Comparison of ENCODE assay signal across 7 cellular contexts in the genomic region with DNA sequence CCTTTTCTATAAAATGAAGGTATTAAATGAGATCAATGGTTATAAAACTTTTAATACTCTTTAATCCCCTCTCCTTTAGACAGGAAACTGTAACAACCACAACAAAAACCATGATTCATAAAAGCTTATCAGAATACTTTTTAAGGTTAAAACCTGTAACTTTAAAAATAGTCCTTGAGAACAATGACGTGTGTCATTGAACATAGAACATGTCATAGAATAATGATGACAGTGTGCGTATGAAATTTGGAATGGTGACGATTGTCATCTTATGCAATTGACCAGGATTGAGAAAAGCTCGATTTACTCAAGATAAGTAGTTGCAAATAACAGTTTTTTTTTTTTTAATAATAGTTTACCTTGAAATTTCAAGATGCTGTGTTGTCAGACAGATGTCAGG.
"Had no signal": no experiment of that assay in that cellular context is flagged by ENCODE, and none has a peak within 500 bp of the region (broad histone marks: within the 10 kb centered on the region; RNA-seq: fewer than 3 reads in every experiment).

No MANE protein-coding gene starts in this region.

- H3K9me3 ChIP-seq: breast epithelium, colonic mucosa, heart right ventricle, right atrium auricular region, thyroid gland, upper lobe of right lung had no signal

- H3K27me3 ChIP-seq: breast epithelium, colonic mucosa, heart right ventricle, right atrium auricular region, thyroid gland, upper lobe of right lung had no signal

- ATAC-seq: activated T-cell treated with anti-CD3 and anti-CD28 coated beads, Interleukin-2, amount 50 U/mL, for 4 hours had no signal

- H3K36me3 ChIP-seq: breast epithelium, colonic mucosa, right atrium auricular region, thyroid gland, upper lobe of right lung had no signal

- H3K27ac ChIP-seq: breast epithelium, colonic mucosa, right atrium auricular region, thyroid gland, upper lobe of right lung had no signal

- H3K4me3 ChIP-seq: breast epithelium, colonic mucosa, heart right ventricle, right atrium auricular region, thyroid gland, upper lobe of right lung had no signal

- H3K4me1 ChIP-seq: breast epithelium, colonic mucosa, thyroid gland had no signal
